ENCODE assay signal across 8 cellular contexts in the genomic region with DNA sequence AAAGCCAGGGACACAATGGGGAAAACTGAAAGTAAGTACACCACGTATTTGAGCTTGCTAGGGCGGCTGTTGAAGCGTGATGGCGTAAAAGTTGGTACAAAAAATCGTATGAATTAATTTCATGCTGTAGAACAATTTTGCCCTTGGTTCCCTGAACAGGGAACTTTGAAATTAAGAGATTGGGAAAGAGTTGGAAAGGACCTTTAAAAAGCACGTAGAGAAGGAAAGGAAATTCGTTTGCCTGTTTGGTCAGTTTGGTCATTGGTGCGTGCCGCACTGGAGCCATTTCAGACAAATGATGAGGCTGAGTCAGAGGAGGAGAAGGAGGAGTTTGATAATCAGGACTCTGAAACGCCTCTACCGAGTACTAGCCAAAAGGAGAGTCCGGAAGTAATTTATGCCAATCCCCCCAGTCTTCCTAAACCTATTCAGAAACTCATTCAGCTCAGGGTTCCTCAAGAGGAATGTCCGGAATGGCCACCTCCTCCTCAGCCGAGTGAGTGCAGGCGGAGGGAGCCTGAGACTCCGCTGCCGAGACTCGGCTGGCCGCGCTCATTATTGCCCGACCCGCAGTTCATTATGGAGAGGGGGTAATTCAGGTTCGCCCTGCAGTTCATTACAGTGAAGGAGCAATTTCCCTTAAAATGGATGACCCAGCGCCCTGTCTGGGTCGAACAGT. TPM values are rescaled to one million over a fixed set of nuclear protein-coding genes. Genes with fewer than 3 reads are reported as not detected.
A peak's percentile ranks its signal among the peaks of the same experiment; 100 is the strongest.
DNase-seq lines count a peak whose midpoint lies in the region; ATAC-seq and TF ChIP-seq lines count a peak whose summit lies in the region.

No MANE protein-coding gene starts in this region.

- H3K27me3 ChIP-seq in CD8-positive, alpha-beta memory T cell (ENCODE audit: insufficient read depth, low read length, poor library complexity, severe bottlenecking), result no peaks in the 10 kb centered on the region
- H3K27me3 ChIP-seq in PC-9 (ENCODE audit: insufficient read depth, low read depth) (no peaks in the 10 kb centered on the region), ovary (no peaks in the 10 kb centered on the region)

- intact Hi-C loops in PC-9 (cut with micrococcal nuclease; ENCODE audit: unreplicated experiment) (loop anchor here (1.0 to 10.0 kb wide), 5 partner anchors 25 to 707 kb away; no protein-coding TSS in a partner anchor), ovary (cut with DNase I) (loop anchor here in 2 of 4 donors (5.0 to 10.0 kb wide), 5 partner anchors 289 to 709 kb away; a partner anchor contains a TSS)

- POLR2A ChIA-PET in CD8-positive, alpha-beta memory T cell (lab: Charles Lee), result interaction anchor here (1.0 kb wide), 1 partner anchor 10 kb away, joined by 3 read pairs; no protein-coding TSS in a partner anchor
- POLR2A ChIA-PET in PC-9 (lab: Charles Lee; ENCODE audit: unreplicated experiment), result interaction anchor here (0.5 to 1.1 kb wide), 7 partner anchors 11 to 1161 kb away, joined by 5 to 12 read pairs (median 6); partner anchors contain the start of gene ZKSCAN8

- peak overlapping the region; percentile 85 to 94 (median 93) for H3K4me3 Mint-ChIP-seq in CD8-positive, alpha-beta memory T cell

- BruUV-seq in PC-9 (replicated peaks; lab: Mats Ljungman, UMichigan), result no TSS peak

- H3K4me1 Mint-ChIP-seq in CD8-positive, alpha-beta memory T cell, result peaks cover 10 to 17% (median 13%) of the 10 kb centered on the region in 3 donors

- CTCF ChIA-PET in CD8-positive, alpha-beta memory T cell (lab: Charles Lee), result interaction anchor here (0.7 to 2.9 kb wide), 9 partner anchors 11 to 708 kb away, joined by 3 to 16 read pairs (median 4); a partner anchor contains a TSS
- CTCF ChIA-PET in PC-9 (lab: Charles Lee), result interaction anchor here (0.5 to 1.5 kb wide), 9 partner anchors 11 to 1069 kb away, joined by 3 to 16 read pairs (median 3); no protein-coding TSS in a partner anchor

- H3F3A ChIP-seq in PC-9 (ENCODE audit: insufficient read depth, low read depth), result peaks cover 7% of the 10 kb centered on the region; the same call in 1 of the 2 replicates

- no peak for TF ChIP-seq EP300 in ovary (IDR thresholded peaks at IDR 0.05)

- no peaks in the 10 kb centered on the region for H3K79me2 ChIP-seq in PC-9 (ENCODE audit: low read depth)

- no peaks in the 10 kb centered on the region for H3K4me1 ChIP-seq in CD8-positive, alpha-beta memory T cell (ENCODE audit: insufficient read depth, low read length)
- H3K4me1 ChIP-seq in PC-9 (replicated peaks; ENCODE audit: insufficient read depth) (peaks cover 12% of the 10 kb centered on the region), ovary (ENCODE audit: insufficient read depth) (no peaks in the 10 kb centered on the region)

- peak overlapping the region; percentile 80 for H3K4me3 ChIP-seq in CD8-positive, alpha-beta memory T cell (ENCODE audit: low read length)
- H3K4me3 ChIP-seq in PC-9 (peak overlapping the region; percentile 87), ovary (peak overlapping the region; percentile 48)

- peak overlapping the region; percentile 84 for H3K4me2 ChIP-seq in PC-9

- peak overlapping the region; percentile 48 to 93 (median 82) for H3K27ac Mint-ChIP-seq in CD8-positive, alpha-beta memory T cell

- H2AFZ ChIP-seq in PC-9, result peak overlapping the region; percentile 93

- DNase-seq in CD8-positive, alpha-beta memory T cell, result peak in 1 of 5 donors; percentile 9
- DNase-seq in PC-9 (peak; percentile 60 to 71), glomerular visceral epithelial cell (ENCODE audit: extremely low spot score) (peak; percentile 81), ovary (peak; percentile 29 to 58 (median 52)), putamen (ENCODE audit: low spot score) (no peak)
- peak; percentile 32 for DNase-seq in activated naive CD4-positive, alpha-beta T cell treated with anti-CD3 and anti-CD28 coated beads, Interleukin-2, amount 50 U/mL, for 16 hours

- peaks cover 0 to 3% of the 10 kb centered on the region in 2 donors for H3K27me3 Mint-ChIP-seq in CD8-positive, alpha-beta memory T cell

- no peaks in the 10 kb centered on the region for H3K36me3 ChIP-seq in CD8-positive, alpha-beta memory T cell (ENCODE audit: insufficient read depth, low read length)
- H3K36me3 ChIP-seq in PC-9 (ENCODE audit: low read depth) (no peaks in the 10 kb centered on the region), ovary (no peaks in the 10 kb centered on the region)

- H3K9me2 ChIP-seq in PC-9 (ENCODE audit: insufficient read depth), result no peaks in the 10 kb centered on the region

- no peaks in the 10 kb centered on the region for H4K20me1 ChIP-seq in PC-9 (ENCODE audit: insufficient read depth)

- H3K9me3 ChIP-seq in CD8-positive, alpha-beta memory T cell (ENCODE audit: low read length), result no peaks in the 10 kb centered on the region
- H3K9me3 ChIP-seq in PC-9 (ENCODE audit: insufficient read depth, low read depth), result no peaks in the 10 kb centered on the region
- H3K9me3 ChIP-seq in ovary, result no peaks in the 10 kb centered on the region

- peak overlapping the region; percentile 83 for H3K27ac ChIP-seq in CD8-positive, alpha-beta memory T cell (ENCODE audit: low read depth, low read length)
- H3K27ac ChIP-seq in PC-9 (peak overlapping the region; percentile 57), ovary (peak overlapping the region; percentile 26 to 68)

- H3K9me3 Mint-ChIP-seq in CD8-positive, alpha-beta memory T cell, result no peaks in the 10 kb centered on the region

- H3K36me3 Mint-ChIP-seq in CD8-positive, alpha-beta memory T cell, result peaks cover 0 to 8% (median 0%) of the 10 kb centered on the region in 3 donors

- 0 to 1% (median 1%) methylated on average over 25 of the region's 25 CpGs for WGBS in ovary, 3 donors

- TF ChIP-seq CTCF in PC-9 (conservative IDR thresholded peaks at IDR 0.05), result no peak
- no peak for TF ChIP-seq CTCF in ovary (IDR thresholded peaks at IDR 0.05)

- peak; percentile 84 for ATAC-seq in GM19328 (IDR thresholded peaks at IDR 0.05; ENCODE audit: unreplicated experiment)
- ATAC-seq in HG03354 (IDR thresholded peaks at IDR 0.05; ENCODE audit: poor library complexity, severe bottlenecking, unreplicated experiment), result peak; percentile 90

- TF ChIP-seq POLR2A in ovary (IDR thresholded peaks at IDR 0.05), result peak; percentile 28

RNA-seq across cellular contexts. Expression of gene PRSS16, which starts 59.2 kb away (rescaled TPM):
- under 1 TPM; 0.35 to 0.55 TPM for total RNA-seq in CD8-positive, alpha-beta memory T cell
- polyA plus RNA-seq in CD8-positive, alpha-beta memory T cell, result 1.5 TPM
- total RNA-seq in PC-9 (2021) (32.3 and 32.5 TPM in 2 replicates), ovary (10 to 100 TPM in 1 of 7 donors, 1 to 10 TPM in 6; 1.7 to 16.9 (median 3.2) TPM)
- 1 to 10 TPM; 2.8 to 3.5 TPM for polyA plus RNA-seq in ovary
